20 cellular contexts compared by ENCODE assay signal in the genomic region with DNA sequence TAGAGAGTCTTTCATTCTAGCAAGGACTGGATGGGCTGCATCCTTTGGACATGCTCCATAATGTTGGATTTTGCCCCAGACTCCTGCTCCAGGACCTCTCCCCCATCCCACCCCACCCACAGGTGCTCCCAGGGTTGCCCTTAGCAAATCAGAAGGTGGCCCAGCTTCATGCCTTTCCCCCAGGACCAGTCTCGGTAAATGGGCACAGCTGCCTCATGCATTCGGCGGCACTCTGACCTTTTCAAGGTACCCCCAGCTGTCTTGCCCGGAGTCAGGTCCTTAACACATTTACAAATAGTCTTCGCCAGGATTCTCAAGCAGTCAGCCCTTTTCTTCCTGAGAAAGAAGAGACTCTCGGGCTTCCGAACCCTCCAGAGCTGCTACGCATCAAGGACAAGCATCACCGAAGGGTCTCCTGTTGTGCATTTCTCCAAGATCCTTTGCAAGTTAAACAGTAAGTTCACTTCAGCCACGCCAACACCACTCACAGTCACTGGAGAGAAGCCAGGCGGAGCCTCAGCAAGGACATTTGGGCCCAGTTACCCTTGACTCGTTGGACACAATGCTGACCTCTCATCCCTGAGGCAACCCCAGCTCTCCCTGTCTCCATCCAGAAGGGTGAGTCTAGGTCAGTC.
"Had no signal": no experiment of that assay in that cellular context is flagged by ENCODE, and none has a peak within 500 bp of the region (broad histone marks: within the 10 kb centered on the region; RNA-seq: fewer than 3 reads in every experiment).

No MANE protein-coding gene starts in this region.

- H3K9me3 ChIP-seq: mucosa of descending colon, pancreas, prostate gland, right lobe of liver had no signal

- H3K36me3 Mint-ChIP-seq: neural progenitor cell had no signal

- H3K27ac Mint-ChIP-seq: neural progenitor cell had no signal

- H2AFZ ChIP-seq: neural progenitor cell had no signal

- ATAC-seq: heart left ventricle; left colon; mucosa of descending colon; naive thymus-derived CD8-positive, alpha-beta T cell; pancreas had no signal

- H3K9me3 Mint-ChIP-seq: central memory CD8-positive, alpha-beta T cell; neural progenitor cell had no signal

- H3K36me3 ChIP-seq: heart left ventricle, neural progenitor cell, pancreas, prostate gland, right lobe of liver, spleen had no signal

- H3K4me1 Mint-ChIP-seq: central memory CD8-positive, alpha-beta T cell; neural progenitor cell had no signal

- H3K27me3 ChIP-seq: heart left ventricle, neural progenitor cell, pancreas, right lobe of liver, spleen had no signal

- DNase-seq: cortex of kidney; dorsolateral prefrontal cortex; effector CD8-positive, alpha-beta T cell; heart left ventricle; hippocampal formation; left colon; mammary epithelial cell; mucosa of descending colon; nucleus accumbens; pancreas; right lobe of liver; spleen; stimulated activated CD4-positive, alpha-beta T cell treated with anti-CD3 and anti-CD28 coated beads, Interleukin-15, amount 100 ng/mL, for 24 hours; stimulated activated CD4-positive, alpha-beta T cell treated with anti-CD3 and anti-CD28 coated beads, Interleukin-1b, Interleukin-23, amount 100 ng/mL, for 48 hours; stimulated activated CD4-positive, alpha-beta T cell treated with anti-CD3 and anti-CD28 coated beads, Interleukin-4, amount 100 ng/mL, for 24 hours; stimulated activated naive CD4-positive, alpha-beta T cell had no signal

- H3K27ac ChIP-seq: heart left ventricle, neural progenitor cell, pancreas, prostate gland, right lobe of liver, spleen had no signal

- H3K4me3 Mint-ChIP-seq: central memory CD8-positive, alpha-beta T cell; naive thymus-derived CD8-positive, alpha-beta T cell; neural progenitor cell had no signal

- H3K9ac ChIP-seq: neural progenitor cell had no signal

- H3K4me1 ChIP-seq: neural progenitor cell, pancreas, prostate gland had no signal

- H3K4me2 ChIP-seq: neural progenitor cell had no signal

- H3K4me3 ChIP-seq: dorsolateral prefrontal cortex, heart left ventricle, mucosa of descending colon, neural progenitor cell, pancreas, prostate gland, right lobe of liver, spleen had no signal
